Comparison of ENCODE assay signal across 20 cellular contexts in the genomic region with DNA sequence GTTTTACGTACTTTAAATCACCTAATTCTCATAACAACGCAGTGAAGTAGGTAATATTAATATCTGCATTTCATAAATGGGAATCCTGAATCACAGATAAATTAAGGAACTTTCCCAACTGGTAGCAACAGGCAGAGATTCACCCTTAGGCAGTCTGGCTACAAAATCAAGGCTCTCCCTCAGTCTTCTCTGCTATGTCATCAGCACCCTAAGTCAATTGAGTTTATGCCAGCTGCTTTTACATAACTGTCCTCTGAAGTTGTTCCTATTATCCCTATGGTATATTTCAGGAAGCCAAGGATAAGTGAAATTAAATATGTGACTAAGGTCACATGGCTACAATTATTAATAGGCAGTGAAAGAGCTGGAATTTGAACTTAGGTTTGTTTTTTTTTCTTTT.
"Had no signal": no experiment of that assay in that cellular context is flagged by ENCODE, and none has a peak within 500 bp of the region (broad histone marks: within the 10 kb centered on the region; RNA-seq: fewer than 3 reads in every experiment).

No MANE protein-coding gene starts in this region.

- DNase-seq: activated CD4-positive, alpha-beta T cell treated with anti-CD3 and anti-CD28 coated beads for 48 hours; activated CD4-positive, alpha-beta T cell treated with anti-CD3 and anti-CD28 coated beads, Interleukin-2, amount 50 U/mL, for 48 hours; activated CD8-positive, alpha-beta memory T cell treated with anti-CD3 and anti-CD28 coated beads for 24 hours; activated effector memory CD4-positive, alpha-beta T cell treated with anti-CD3 and anti-CD28 coated beads, Interleukin-2, amount 50 U/mL, for 16 hours; activated naive CD4-positive, alpha-beta T cell treated with anti-CD3 and anti-CD28 coated beads for 36 hours; activated naive CD8-positive, alpha-beta T cell treated with anti-CD3 and anti-CD28 coated beads for 36 hours; adrenal gland; cerebellar nuclear complex; colonic mucosa; dorsolateral prefrontal cortex; effector memory CD4-positive, alpha-beta T cell; left lung; stimulated activated CD4-positive, alpha-beta T cell treated with anti-CD3 and anti-CD28 coated beads, Interleukin-12 subunit alpha, Interleukin-12 subunit beta, amount 100 ng/mL, for 4 hours; stimulated activated CD4-positive, alpha-beta T cell treated with anti-CD3 and anti-CD28 coated beads, Interleukin-4, amount 100 ng/mL, for 1 hour; trophoblast cell had no signal

- H3K27me3 ChIP-seq: adrenal gland, ascending aorta, cardiac muscle cell, colonic mucosa, left lung had no signal

- H3K9me3 ChIP-seq: adrenal gland, ascending aorta, colonic mucosa, left lung, thoracic aorta had no signal

- H3K36me3 ChIP-seq: adrenal gland, ascending aorta, cardiac muscle cell, colonic mucosa, left lung, thoracic aorta had no signal

- H3K4me1 ChIP-seq: adrenal gland, ascending aorta, colonic mucosa, left lung had no signal

- H3K27ac ChIP-seq: adrenal gland, ascending aorta, cardiac muscle cell, colonic mucosa, left lung, skin epidermis, thoracic aorta had no signal

- H3K4me3 ChIP-seq: adrenal gland, ascending aorta, cardiac muscle cell, colonic mucosa, dorsolateral prefrontal cortex, left lung, lung, skin epidermis, thoracic aorta had no signal
